8 cellular contexts compared by ENCODE assay signal in genomic region chr17:77834170-77835115, GRCh38.
DNase-seq lines count a peak whose midpoint lies in the region; ATAC-seq and TF ChIP-seq lines count a peak whose summit lies in the region.

No MANE protein-coding gene starts in this region.

- TF ChIP-seq CTCF in fibroblast of pulmonary artery (IDR thresholded peaks at IDR 0.05; ENCODE audit: low read length, missing control alignments): no peak

- peak; percentile 48 for ATAC-seq in GM18867 (IDR thresholded peaks at IDR 0.05; ENCODE audit: unreplicated experiment)
- no peak for ATAC-seq in GM21786 (IDR thresholded peaks at IDR 0.05; ENCODE audit: unreplicated experiment)

- H3K4me3 ChIP-seq in fibroblast of pulmonary artery (replicated peaks; ENCODE audit: low read depth, low read length): no peak overlapping the region

- peak; percentile 73 for DNase-seq in NOMO-1 treated with dmso at 0.1 percent for 144 hours (lab: John Stamatoyannopoulos, UW; ENCODE audit: unreplicated experiment)
- peak; percentile 85 for DNase-seq in activated CD8-positive, alpha-beta memory T cell treated with anti-CD3 and anti-CD28 coated beads, Interleukin-2, amount 50 U/mL, for 48 hours
- peak; percentile 88 for DNase-seq in fibroblast of pulmonary artery (ENCODE audit: low read depth)
- DNase-seq in renal cortical epithelial cell (ENCODE audit: low read depth): peak; percentile 65
- DNase-seq in germinal center (ENCODE audit: low spot score): no peak
- DNase-seq in NCI-H526 (lab: John Stamatoyannopoulos, UW): no peak

Comparison
In these comparisons a context has a peak if more than half of its experiments do, and no peak if none do; other contexts are left out.
1. DNase-seq: peak in NOMO-1 treated with dmso at 0.1 percent for 144 hours (single experiment), activated CD8-positive, alpha-beta memory T cell treated with anti-CD3 and anti-CD28 coated beads, Interleukin-2, amount 50 U/mL, for 48 hours (single experiment), fibroblast of pulmonary artery (single experiment) and renal cortical epithelial cell (single experiment); none in germinal center (single experiment) and NCI-H526 (0 of 2).